21 cellular contexts compared by ENCODE assay signal in genomic region chr11:104841973-104842372, GRCh38. TPM values are rescaled to one million over a fixed set of nuclear protein-coding genes. Genes with fewer than 3 reads are reported as not detected.
DNase-seq lines count a peak whose midpoint lies in the region; ATAC-seq and TF ChIP-seq lines count a peak whose summit lies in the region.
"Had no signal": no experiment of that assay in that cellular context is flagged by ENCODE, and none has a peak within 500 bp of the region (broad histone marks: within the 10 kb centered on the region; RNA-seq: fewer than 3 reads in every experiment).

No MANE protein-coding gene starts in this region.

- H2BK5ac ChIP-seq in IMR-90 (ENCODE audit: low read depth, low read length, poor library complexity, severe bottlenecking), result no peak overlapping the region

- TF ChIP-seq POLR2A in IMR-90 (IDR thresholded peaks at IDR 0.05; ENCODE audit: low read depth, low read length), result no peak

- no peaks in the 10 kb centered on the region for H4K20me1 ChIP-seq in IMR-90 (ENCODE audit: insufficient read depth, low read length)

- H3K56ac ChIP-seq in IMR-90 (ENCODE audit: extremely low read depth, insufficient read depth, low read length), result no peak overlapping the region

- H3K4me1 ChIP-seq in IMR-90 (ENCODE audit: control insufficient read depth, insufficient read depth, low read length), result no peaks in the 10 kb centered on the region
- H3K4me1 ChIP-seq: HAP-1 had no signal

- H3K14ac ChIP-seq in IMR-90 (replicated peaks; ENCODE audit: low read depth, low read length), result no peak overlapping the region

- H2BK20ac ChIP-seq in IMR-90 (ENCODE audit: low read depth, low read length), result no peak overlapping the region

- TF ChIP-seq CTCF in IMR-90 (conservative IDR thresholded peaks at IDR 0.05; ENCODE audit: low read depth, low read length), result no peak

- H3K4ac ChIP-seq in IMR-90 (ENCODE audit: low read depth, low read length), result no peak overlapping the region

- H2AK5ac ChIP-seq in IMR-90 (ENCODE audit: low read depth, low read length), result no peak overlapping the region

- H3K4me2 ChIP-seq in IMR-90 (ENCODE audit: low read depth, low read length), result no peak overlapping the region

- H3K27me3 ChIP-seq in IMR-90 (ENCODE audit: control insufficient read depth, insufficient read depth, low read length), result no peaks in the 10 kb centered on the region

- H3K4me1 Mint-ChIP-seq in dendritic cell treated with granulocyte-macrophage colony-stimulating factor and Interleukin-4, amounts not matched to agents 40 ng/mL and 50 ng/mL, for 4 days (ENCODE audit: low read depth), result peaks cover 13% of the 10 kb centered on the region
- no peaks in the 10 kb centered on the region for H3K4me1 Mint-ChIP-seq in activated CD4-positive, alpha-beta memory T cell treated with anti-CD3 and anti-CD28 coated beads, Interleukin-2, amount 10 ng/mL, durations not matched to agents 7 days and 5 days

- no peak overlapping the region for H2BK120ac ChIP-seq in IMR-90 (ENCODE audit: low read depth, low read length)

- H3K18ac ChIP-seq in IMR-90 (ENCODE audit: low read depth, low read length), result no peak overlapping the region

- H3K27ac ChIP-seq in IMR-90 (ENCODE audit: insufficient read depth, low read length), result no peak overlapping the region

- in situ Hi-C loops in IMR-90 (cut with MboI; ENCODE audit: low sequenced_read_pairs), result no loop called here

- dilution Hi-C loops in IMR-90 (cut with HindIII; ENCODE audit: low sequenced_read_pairs, unreplicated experiment), result no loop called here

- no peak overlapping the region for H2AFZ ChIP-seq in IMR-90 (replicated peaks; ENCODE audit: low read length, poor library complexity)

- peaks cover 2% of the 10 kb centered on the region for H3K9me3 ChIP-seq in IMR-90 (ENCODE audit: control insufficient read depth, insufficient read depth, low read length)
- H3K9me3 ChIP-seq: HAP-1 had no signal

- ATAC-seq in IMR-90 (ENCODE audit: low read depth), result no peak
- no peak for ATAC-seq in HG03565 (IDR thresholded peaks at IDR 0.05; ENCODE audit: unreplicated experiment)

- TF ChIP-seq RAD21 in IMR-90 (IDR thresholded peaks at IDR 0.05; ENCODE audit: low read length), result no peak

- H3K23ac ChIP-seq in IMR-90 (ENCODE audit: low read depth, low read length), result no peak overlapping the region

- no peak overlapping the region for H4K91ac ChIP-seq in IMR-90 (ENCODE audit: insufficient read depth, low read depth, low read length)

- intact Hi-C loops in IMR-90 (cut with micrococcal nuclease), result no loop called here
- intact Hi-C loops in dendritic cell treated with granulocyte-macrophage colony-stimulating factor and Interleukin-4, amounts not matched to agents 40 ng/mL and 50 ng/mL, for 4 days (cut with micrococcal nuclease), result loop anchor here (5.0 to 10.0 kb wide), 3 partner anchors 135 to 237 kb away; partner anchors contain the start of gene CASP1

- no peaks in the 10 kb centered on the region for H3K36me3 ChIP-seq in IMR-90 (ENCODE audit: control insufficient read depth, insufficient read depth, low read length)
- H3K36me3 ChIP-seq: HAP-1 had no signal

- POLR2A ChIA-PET in IMR-90 (lab: Charles Lee; ENCODE audit: unreplicated experiment), result interaction anchor here (0.5 kb wide), 1 partner anchor 21 kb away, joined by 6 read pairs; no protein-coding TSS in a partner anchor
- POLR2A ChIA-PET in activated CD4-positive, alpha-beta memory T cell treated with anti-CD3 and anti-CD28 coated beads, Interleukin-2, amount 10 ng/mL, durations not matched to agents 7 days and 5 days (lab: Charles Lee), result no interaction called here

- H3K4me3 Mint-ChIP-seq in dendritic cell treated with granulocyte-macrophage colony-stimulating factor and Interleukin-4, amounts not matched to agents 40 ng/mL and 50 ng/mL, for 4 days, result no peak overlapping the region
- no peak overlapping the region for H3K4me3 Mint-ChIP-seq in activated CD4-positive, alpha-beta memory T cell treated with anti-CD3 and anti-CD28 coated beads, Interleukin-2, amount 10 ng/mL, durations not matched to agents 7 days and 5 days
- H3K4me3 Mint-ChIP-seq: CD4-positive, alpha-beta T cell; CD8-positive, alpha-beta memory T cell; HFFc6 had no signal

- H2AK9ac ChIP-seq in IMR-90 (replicated peaks; ENCODE audit: low read depth, low read length, poor library complexity), result no peak overlapping the region

- no peaks in the 10 kb centered on the region for H3K9me1 ChIP-seq in IMR-90 (ENCODE audit: insufficient read depth, low read length)

- H3K79me1 ChIP-seq in IMR-90 (ENCODE audit: low read depth in 1 of 2, low read length in 2 of 2), result no peaks in the 10 kb centered on the region

- no peak overlapping the region for H3K9ac ChIP-seq in IMR-90 (ENCODE audit: low read depth, low read length)

- BruUV-seq in IMR-90 (replicated peaks; lab: Mats Ljungman, UMichigan), result no TSS peak

- CTCF ChIA-PET in IMR-90 (lab: Yijun Ruan, JAX), result no interaction called here
- CTCF ChIA-PET in activated CD4-positive, alpha-beta memory T cell treated with anti-CD3 and anti-CD28 coated beads, Interleukin-2, amount 10 ng/mL, durations not matched to agents 7 days and 5 days (lab: Charles Lee), result no interaction called here

- peak; percentile 23 for DNase-seq in CD1c-positive myeloid dendritic cell (ENCODE audit: extremely low spot score)
- no peak for DNase-seq in IMR-90
- no peak for DNase-seq in NCI-H345 treated with DMSO at 0.1 percent for 48 hours (lab: John Stamatoyannopoulos, UW; ENCODE audit: unreplicated experiment)
- DNase-seq in activated CD4-positive, alpha-beta memory T cell treated with anti-CD3 and anti-CD28 coated beads, Interleukin-2, amount 10 ng/mL, durations not matched to agents 7 days and 5 days, result no peak
- DNase-seq: C1 segment of cervical spinal cord; CD4-positive, alpha-beta T cell; CD8-positive, alpha-beta memory T cell; DMS 273 treated with DMSO at 0.1 percent for 48 hours; DMS53; DMS79 treated with DMSO at 0.1 percent for 48 hours; GF-D8; GOT3; HFFc6 had no signal

- H2BK15ac ChIP-seq in IMR-90 (ENCODE audit: low read depth, low read length), result no peak overlapping the region

- peaks cover 18% of the 10 kb centered on the region for H3K9me3 Mint-ChIP-seq in dendritic cell treated with granulocyte-macrophage colony-stimulating factor and Interleukin-4, amounts not matched to agents 40 ng/mL and 50 ng/mL, for 4 days
- peaks cover 5% of the 10 kb centered on the region for H3K9me3 Mint-ChIP-seq in activated CD4-positive, alpha-beta memory T cell treated with anti-CD3 and anti-CD28 coated beads, Interleukin-2, amount 10 ng/mL, durations not matched to agents 7 days and 5 days

- peak overlapping the region; percentile 75 for H3K27ac Mint-ChIP-seq in dendritic cell treated with granulocyte-macrophage colony-stimulating factor and Interleukin-4, amounts not matched to agents 40 ng/mL and 50 ng/mL, for 4 days
- no peak overlapping the region for H3K27ac Mint-ChIP-seq in activated CD4-positive, alpha-beta memory T cell treated with anti-CD3 and anti-CD28 coated beads, Interleukin-2, amount 10 ng/mL, durations not matched to agents 7 days and 5 days
- H3K27ac Mint-ChIP-seq: CD4-positive, alpha-beta T cell; HFFc6 had no signal

- no CpG with 5 or more reads among the region's 2 CpGs for whole genome bisulfite sequencing in IMR-90 (ENCODE audit: extremely low coverage in 2 of 2, insufficient read length in 1 of 2), 2 experiments

- no peak overlapping the region for H4K5ac ChIP-seq in IMR-90 (ENCODE audit: low read depth, low read length)

- H3K4me3 ChIP-seq in IMR-90 (ENCODE audit: insufficient read depth, low read depth, low read length), result no peak overlapping the region
- H3K4me3 ChIP-seq: HAP-1 had no signal

- no peaks in the 10 kb centered on the region for H3K27me3 Mint-ChIP-seq in dendritic cell treated with granulocyte-macrophage colony-stimulating factor and Interleukin-4, amounts not matched to agents 40 ng/mL and 50 ng/mL, for 4 days
- H3K27me3 Mint-ChIP-seq in activated CD4-positive, alpha-beta memory T cell treated with anti-CD3 and anti-CD28 coated beads, Interleukin-2, amount 10 ng/mL, durations not matched to agents 7 days and 5 days, result no peaks in the 10 kb centered on the region
- H3K27me3 Mint-ChIP-seq: CD4-positive, alpha-beta T cell had no signal

- H4K8ac ChIP-seq in IMR-90 (ENCODE audit: low read depth in 2 of 2, low read length in 2 of 2), result no peak overlapping the region

- H3K36me3 Mint-ChIP-seq in dendritic cell treated with granulocyte-macrophage colony-stimulating factor and Interleukin-4, amounts not matched to agents 40 ng/mL and 50 ng/mL, for 4 days (ENCODE audit: low read depth), result peaks cover 16% of the 10 kb centered on the region
- peaks cover 5% of the 10 kb centered on the region for H3K36me3 Mint-ChIP-seq in activated CD4-positive, alpha-beta memory T cell treated with anti-CD3 and anti-CD28 coated beads, Interleukin-2, amount 10 ng/mL, durations not matched to agents 7 days and 5 days (ENCODE audit: low read depth)

TF ChIP-seq in IMR-90, 13 proteins besides CTCF, POLR2A, EP300 and RAD21:
- TF ChIP-seq CEBPB (IDR thresholded peaks at IDR 0.05; ENCODE audit: low read depth, low read length), result peak; percentile 73
- no peak for TF ChIP-seq BHLHE40 (IDR thresholded peaks at IDR 0.05; ENCODE audit: low read depth, low read length)
TF ChIP-seq in IMR-90: peak in this region for 1.

RNA-seq across cellular contexts. Expression of gene CASP12, which starts 56.3 kb away (rescaled TPM):
- not detected in 2 replicates for total RNA-seq in IMR-90 (2012; rRNA removed)
- polyA plus RNA-seq in IMR-90 (2012; rRNA removed), result 0.07 TPM in 1 of 2 replicates, not detected in the other
- 0.07 TPM in 1 of 2 replicates, not detected in the other for polyA plus RNA-seq in IMR-90 (2012; cell fraction: cytosol; rRNA removed)
- 0.14 TPM in 1 of 2 replicates, not detected in the other for polyA plus RNA-seq in IMR-90 (2012; cell fraction: nucleus; rRNA removed; ENCODE audit: low replicate concordance)
- total RNA-seq in activated CD4-positive, alpha-beta memory T cell treated with anti-CD3 and anti-CD28 coated beads, Interleukin-2, amount 10 ng/mL, durations not matched to agents 7 days and 5 days, result under 1 TPM; 0.50 to 0.83 TPM
- total RNA-seq: A172; A673; CD4-positive, alpha-beta T cell; CD8-positive, alpha-beta memory T cell; Daoy; G401; HFFc6 had no signal
- polyA plus RNA-seq: BJ; CD8-positive, alpha-beta memory T cell had no signal
